Comparison of ENCODE assay signal across 8 cellular contexts in the genomic region with DNA sequence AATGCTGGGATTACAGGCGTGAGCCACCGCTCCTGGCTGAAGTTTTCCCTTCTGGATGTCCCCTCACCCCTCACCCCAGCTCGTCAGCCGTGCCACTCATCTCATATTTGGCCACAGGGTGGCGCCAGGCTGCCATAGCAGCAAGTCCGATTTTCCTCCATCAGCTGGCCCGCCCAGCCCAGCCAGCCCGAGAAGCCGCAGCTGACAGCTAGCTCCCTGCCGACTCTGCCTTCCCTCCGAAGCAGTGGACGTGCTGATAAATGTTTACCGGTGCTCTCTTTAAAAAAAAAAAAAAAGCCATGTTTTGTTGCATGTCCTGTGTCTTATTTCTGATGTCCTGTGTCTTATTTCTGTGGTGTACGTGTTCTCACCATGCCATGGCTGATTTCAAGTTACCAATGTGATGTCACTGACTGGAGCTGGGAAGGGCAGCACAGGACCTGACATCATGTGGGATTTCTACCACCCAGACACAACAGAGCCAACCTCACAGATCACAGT. TPM values are rescaled to one million over a fixed set of nuclear protein-coding genes. Genes with fewer than 3 reads are reported as not detected.
DNase-seq lines count a peak whose midpoint lies in the region; ATAC-seq and TF ChIP-seq lines count a peak whose summit lies in the region.

No MANE protein-coding gene starts in this region.

- H3K27ac ChIP-seq in left ventricle myocardium inferior (replicated peaks), result peak overlapping the region; percentile 92

- H3K36me3 ChIP-seq in left ventricle myocardium inferior, result peaks cover 19% of the 10 kb centered on the region

- H3K4me3 ChIP-seq in left ventricle myocardium inferior (peak overlapping the region; percentile 12), retinal pigment epithelial cell (ENCODE audit: low read length) (no peak overlapping the region)

- H3K27ac Mint-ChIP-seq in T-helper 1 cell treated with Interleukin-12 subunit alpha and Interleukin-12 subunit beta and Interleukin-4 antibody, amounts not matched to agents 30 μg/mL and 1 μg/mL, for 36 hours, result peak overlapping the region; percentile 47

- TF ChIP-seq CTCF in left ventricle myocardium inferior (IDR thresholded peaks at IDR 0.05; ENCODE audit: borderline replicate concordance) (peak; percentile 93), retinal pigment epithelial cell (conservative IDR thresholded peaks at IDR 0.05; ENCODE audit: low read depth, low read length) (peak; percentile 79)

- no peaks in the 10 kb centered on the region for H3K9me3 ChIP-seq in left ventricle myocardium inferior (replicated peaks)

- no peak for ATAC-seq in GM21528 (IDR thresholded peaks at IDR 0.05; ENCODE audit: low FRiP score, unreplicated experiment)

- peaks cover 8% of the 10 kb centered on the region for H3K36me3 Mint-ChIP-seq in T-helper 1 cell treated with Interleukin-12 subunit alpha and Interleukin-12 subunit beta and Interleukin-4 antibody, amounts not matched to agents 30 μg/mL and 1 μg/mL, for 36 hours (ENCODE audit: low read depth)

- peaks cover 37% of the 10 kb centered on the region for H3K4me1 Mint-ChIP-seq in T-helper 1 cell treated with Interleukin-12 subunit alpha and Interleukin-12 subunit beta and Interleukin-4 antibody, amounts not matched to agents 30 μg/mL and 1 μg/mL, for 36 hours (ENCODE audit: low read depth)

- peak; percentile 75 for DNase-seq in DMS114 treated with DMSO at 0.1 percent for 48 hours (lab: John Stamatoyannopoulos, UW; ENCODE audit: unreplicated experiment)
- DNase-seq in GOT3 (lab: John Stamatoyannopoulos, UW), result peak; percentile 54
- peak; percentile 65 for DNase-seq in NCI-H1105 (lab: John Stamatoyannopoulos, UW)
- DNase-seq in amniotic stem cell (lab: John Stamatoyannopoulos, UW), result peak; percentile 82
- DNase-seq in left ventricle myocardium inferior, result peak; percentile 91
- peak; percentile 51 for DNase-seq in retinal pigment epithelial cell (ENCODE audit: low read depth)

- no peak overlapping the region for H3K4me3 Mint-ChIP-seq in T-helper 1 cell treated with Interleukin-12 subunit alpha and Interleukin-12 subunit beta and Interleukin-4 antibody, amounts not matched to agents 30 μg/mL and 1 μg/mL, for 36 hours

- H3K27me3 ChIP-seq in left ventricle myocardium inferior (ENCODE audit: low read depth), result no peaks in the 10 kb centered on the region

- no peaks in the 10 kb centered on the region for H3K9me3 Mint-ChIP-seq in T-helper 1 cell treated with Interleukin-12 subunit alpha and Interleukin-12 subunit beta and Interleukin-4 antibody, amounts not matched to agents 30 μg/mL and 1 μg/mL, for 36 hours

- peaks cover 95% of the 10 kb centered on the region for H3K4me1 ChIP-seq in left ventricle myocardium inferior

- no peaks in the 10 kb centered on the region for H3K27me3 Mint-ChIP-seq in T-helper 1 cell treated with Interleukin-12 subunit alpha and Interleukin-12 subunit beta and Interleukin-4 antibody, amounts not matched to agents 30 μg/mL and 1 μg/mL, for 36 hours (ENCODE audit: low read depth)

- intact Hi-C loops in left ventricle myocardium inferior (cut with micrococcal nuclease), result loop anchor here (5.0 kb wide), 1 partner anchor 108 kb away; no protein-coding TSS in a partner anchor

RNA-seq across cellular contexts. Expression of a gene that starts 58.3 kb away (rescaled TPM):
- 68.7 TPM for total RNA-seq in left ventricle myocardium inferior
